In genomic region chr2:239344857-239345216, GRCh38 we compare ENCODE assay signal across 16 cellular contexts. TPM values are rescaled to one million over a fixed set of nuclear protein-coding genes. Genes with fewer than 3 reads are reported as not detected.
DNase-seq lines count a peak whose midpoint lies in the region; ATAC-seq and TF ChIP-seq lines count a peak whose summit lies in the region.
"Had no signal": no experiment of that assay in that cellular context is flagged by ENCODE, and none has a peak within 500 bp of the region (broad histone marks: within the 10 kb centered on the region; RNA-seq: fewer than 3 reads in every experiment).

No MANE protein-coding gene starts in this region.

- H2BK15ac ChIP-seq in H9 (ENCODE audit: low read depth, low read length) = no peak overlapping the region

- no peak overlapping the region for H3K4me3 Mint-ChIP-seq in H9
- H3K4me3 Mint-ChIP-seq: activated CD4-positive, alpha-beta memory T cell treated with anti-CD3 and anti-CD28 coated beads, Interleukin-2, amount 10 ng/mL, durations not matched to agents 7 days and 5 days; activated naive CD8-positive, alpha-beta T cell treated with anti-CD3 and anti-CD28 coated beads, Interleukin-2, amount 50 U/mL, for 24 hours; endodermal cell; naive thymus-derived CD8-positive, alpha-beta T cell had no signal

- no peaks in the 10 kb centered on the region for H3K9me3 ChIP-seq in H9 (ENCODE audit: control insufficient read depth, low read depth, low read length)
- H3K9me3 ChIP-seq: prostate gland had no signal

- peaks cover 6 to 21% (median 20%) of the 10 kb centered on the region in 3 experiments for H3K36me3 Mint-ChIP-seq in H9 (ENCODE audit: insufficient read depth in 1 of 3, low read depth in 3 of 3)

- H3K27me3 Mint-ChIP-seq in H9 (ENCODE audit: low read depth) = no peaks in the 10 kb centered on the region
- H3K27me3 Mint-ChIP-seq: activated CD4-positive, alpha-beta memory T cell treated with anti-CD3 and anti-CD28 coated beads, Interleukin-2, amount 10 ng/mL, durations not matched to agents 7 days and 5 days; activated naive CD8-positive, alpha-beta T cell treated with anti-CD3 and anti-CD28 coated beads, Interleukin-2, amount 50 U/mL, for 24 hours; naive thymus-derived CD8-positive, alpha-beta T cell had no signal

- H4K5ac ChIP-seq in H9 (ENCODE audit: insufficient read length, low read depth, low read length) = no peak overlapping the region

- H3K9me3 Mint-ChIP-seq in H9 = peaks cover 0 to 3% of the 10 kb centered on the region in 2 experiments; a peak in 4 of 5 replicates
- H3K9me3 Mint-ChIP-seq: activated CD4-positive, alpha-beta memory T cell treated with anti-CD3 and anti-CD28 coated beads, Interleukin-2, amount 10 ng/mL, durations not matched to agents 7 days and 5 days; activated naive CD8-positive, alpha-beta T cell treated with anti-CD3 and anti-CD28 coated beads, Interleukin-2, amount 50 U/mL, for 24 hours; endodermal cell had no signal

- no peak overlapping the region for H3K18ac ChIP-seq in H9 (ENCODE audit: insufficient read length, low read depth, low read length)

- H4K8ac ChIP-seq in H9 (replicated peaks; ENCODE audit: insufficient read length, low read depth, low read length) = no peak overlapping the region

- H4K91ac ChIP-seq in H9 (ENCODE audit: insufficient read length, low read depth, low read length) = no peak overlapping the region

- no peak overlapping the region for H2AFZ ChIP-seq in H9 (ENCODE audit: low read length)
- H2AFZ ChIP-seq: GM23248 had no signal

- H3K36me3 ChIP-seq in brain microvascular endothelial cell (replicated peaks) = no peaks in the 10 kb centered on the region
- H3K36me3 ChIP-seq: prostate gland had no signal

- H3K14ac ChIP-seq in H9 (ENCODE audit: insufficient read depth, low read length) = peak overlapping the region; percentile 28; the same call in 1 of the 2 replicates

- no peak overlapping the region for H3K27ac ChIP-seq in H9 (ENCODE audit: insufficient read length, low read depth, low read length)
- H3K27ac ChIP-seq in brain microvascular endothelial cell = no peak overlapping the region
- no peak overlapping the region for H3K27ac ChIP-seq in coronary artery
- H3K27ac ChIP-seq: GM23248, prostate gland had no signal

- peaks cover 7 to 14% of the 10 kb centered on the region in 2 experiments for H3K4me1 Mint-ChIP-seq in H9
- H3K4me1 Mint-ChIP-seq: endodermal cell had no signal

- no peak for TF ChIP-seq CTCF in H9 (conservative IDR thresholded peaks at IDR 0.05)
- no peak for TF ChIP-seq CTCF in brain microvascular endothelial cell (IDR thresholded peaks at IDR 0.05; ENCODE audit: low read depth, low read length, missing control alignments)
- no peak for TF ChIP-seq CTCF in coronary artery (IDR thresholded peaks at IDR 0.05)

- H3K9ac ChIP-seq in H9 (ENCODE audit: extremely low read depth, insufficient read length, low read length) = no peak overlapping the region
- H3K9ac ChIP-seq: GM23248 had no signal

- no peak overlapping the region for H3K4me2 ChIP-seq in H9 (ENCODE audit: insufficient read depth, insufficient read length, low read length)

- no peak overlapping the region for H2BK12ac ChIP-seq in H9 (ENCODE audit: insufficient read length, low read depth, low read length)

- no peaks in the 10 kb centered on the region for H3K4me1 ChIP-seq in H9 (ENCODE audit: insufficient read depth, low read length)

- no peak overlapping the region; a peak in 2 of 7 replicates for H3K27ac Mint-ChIP-seq in H9
- H3K27ac Mint-ChIP-seq: activated CD4-positive, alpha-beta memory T cell treated with anti-CD3 and anti-CD28 coated beads, Interleukin-2, amount 10 ng/mL, durations not matched to agents 7 days and 5 days; activated naive CD8-positive, alpha-beta T cell treated with anti-CD3 and anti-CD28 coated beads, Interleukin-2, amount 50 U/mL, for 24 hours; endodermal cell had no signal

- no peak overlapping the region for H3K4me3 ChIP-seq in brain microvascular endothelial cell (ENCODE audit: low read depth, low read length)
- H3K4me3 ChIP-seq in coronary artery = no peak overlapping the region
- H3K4me3 ChIP-seq: GM23248, prostate gland had no signal

- H3K79me2 ChIP-seq in H9 (ENCODE audit: insufficient read depth, low read length) = peaks cover 13% of the 10 kb centered on the region; the same call in 1 of the 2 replicates

- in situ Hi-C loops in brain microvascular endothelial cell (cut with HindIII; ENCODE audit: low pct_ligation_motif_present, low sequenced_read_pairs) = no loop called here

- H4K20me1 ChIP-seq in H9 (ENCODE audit: control insufficient read depth, insufficient read depth, insufficient read length) = no peaks in the 10 kb centered on the region

- H2BK120ac ChIP-seq in H9 (ENCODE audit: low read depth, low read length, poor library complexity, severe bottlenecking) = no peak overlapping the region

- no peak overlapping the region for H3K4ac ChIP-seq in H9 (ENCODE audit: low read depth, low read length)

- H3K79me1 ChIP-seq in H9 (ENCODE audit: insufficient read depth, low read depth, low read length, poor library complexity, severe bottlenecking) = no peaks in the 10 kb centered on the region

- DNase-seq in DMS153 treated with DMSO at 0.1 percent for 48 hours (lab: John Stamatoyannopoulos, UW; ENCODE audit: unreplicated experiment) = peak; percentile 32
- no peak for DNase-seq in H9
- DNase-seq in NCI-H2196 (lab: John Stamatoyannopoulos, UW; ENCODE audit: unreplicated experiment) = peak; percentile 62
- DNase-seq in left colon = peak; percentile 50 to 60
- DNase-seq in activated CD8-positive, alpha-beta memory T cell treated with anti-CD3 and anti-CD28 coated beads, Interleukin-2, amount 50 U/mL, for 4 hours = no peak
- no peak for DNase-seq in brain microvascular endothelial cell
- DNase-seq in stimulated activated CD4-positive, alpha-beta T cell treated with anti-CD3 and anti-CD28 coated beads, Interleukin-2, amount 100 ng/mL, for 48 hours = no peak
- DNase-seq in coronary artery (ENCODE audit: low spot score) = no peak
- DNase-seq: activated CD4-positive, alpha-beta memory T cell treated with anti-CD3 and anti-CD28 coated beads, Interleukin-2, amount 10 ng/mL, durations not matched to agents 7 days and 5 days; activated naive CD8-positive, alpha-beta T cell treated with anti-CD3 and anti-CD28 coated beads, Interleukin-2, amount 50 U/mL, for 24 hours; central memory CD4-positive, alpha-beta T cell; endodermal cell; GM23248; naive thymus-derived CD8-positive, alpha-beta T cell; NCI-H226 had no signal

- no CpG with 5 or more reads among the region's 4 CpGs for WGBS in H9 (ENCODE audit: extremely low coverage, insufficient read length, low lambda C conversion rate)

- H2AK5ac ChIP-seq in H9 (ENCODE audit: insufficient read length, low read length) = no peak overlapping the region

- no peak overlapping the region for H2BK5ac ChIP-seq in H9 (ENCODE audit: insufficient read length, low read length)

- H3T11ph ChIP-seq in H9 (ENCODE audit: low read length) = no peak overlapping the region

- no peaks in the 10 kb centered on the region for H3K23me2 ChIP-seq in H9 (ENCODE audit: insufficient read length, low read depth, low read length, poor library complexity, severe bottlenecking)

- ATAC-seq in left colon = no peak
- ATAC-seq: activated naive CD8-positive, alpha-beta T cell treated with anti-CD3 and anti-CD28 coated beads, Interleukin-2, amount 50 U/mL, for 24 hours; naive thymus-derived CD8-positive, alpha-beta T cell had no signal

- no peak overlapping the region for H2BK20ac ChIP-seq in H9 (ENCODE audit: low read depth, low read length, poor library complexity, severe bottlenecking)

- no peaks in the 10 kb centered on the region for H3K27me3 ChIP-seq in H9 (ENCODE audit: insufficient read depth, low read length)
- H3K27me3 ChIP-seq in brain microvascular endothelial cell (replicated peaks) = no peaks in the 10 kb centered on the region

- no peak overlapping the region for H3K56ac ChIP-seq in H9 (ENCODE audit: insufficient read length, low read depth, low read length)

- intact Hi-C loops in left colon (cut with DNase I, micrococcal nuclease) = no loop called here

- no peak overlapping the region for H3K23ac ChIP-seq in H9 (ENCODE audit: insufficient read length, low read depth, low read length)

RNA-seq across cellular contexts. Expression of gene HDAC4, which starts 56.0 kb away (rescaled TPM):
- total RNA-seq in H9 (2021) (27.5 and 32.0 TPM in 2 replicates), left colon (10 to 100 TPM; 38.7 to 50.9 TPM)

Comparison
In these comparisons a context has a peak if more than half of its experiments do, and no peak if none do; other contexts are left out.
1. DNase-seq: peak in DMS153 treated with DMSO at 0.1 percent for 48 hours (single experiment), NCI-H2196 (single experiment) and left colon (2 of 2); none in H9 (single experiment), activated CD8-positive, alpha-beta memory T cell treated with anti-CD3 and anti-CD28 coated beads, Interleukin-2, amount 50 U/mL, for 4 hours (single experiment), brain microvascular endothelial cell (single experiment), stimulated activated CD4-positive, alpha-beta T cell treated with anti-CD3 and anti-CD28 coated beads, Interleukin-2, amount 100 ng/mL, for 48 hours (0 of 2) and coronary artery (single experiment).